Comparison of ENCODE assay signal across 8 cellular contexts in genomic region chr12:51752490-51752889, GRCh38.
DNase-seq lines count a peak whose midpoint lies in the region; ATAC-seq and TF ChIP-seq lines count a peak whose summit lies in the region.

No MANE protein-coding gene starts in this region.

- no peak overlapping the region; a peak in 1 of 4 replicates for H4K8ac ChIP-seq in IMR-90 (ENCODE audit: low read depth in 2 of 2, low read length in 2 of 2)

- TF ChIP-seq POLR2A in IMR-90 (IDR thresholded peaks at IDR 0.05; ENCODE audit: low read depth, low read length) (no peak), thyroid gland (IDR thresholded peaks at IDR 0.05) (peak in 1 of 2 donors; percentile 69)

- no peak overlapping the region for H2AFZ ChIP-seq in IMR-90 (replicated peaks; ENCODE audit: low read length, poor library complexity)

- H3K36me3 ChIP-seq in IMR-90 (ENCODE audit: control insufficient read depth, insufficient read depth, low read length), result 0 out of 2 replicates have a peak, but pooled peaks cover 2% of the 10 kb centered on the region
- H3K36me3 ChIP-seq in thyroid gland, result no peaks in the 10 kb centered on the region

- H3K56ac ChIP-seq in IMR-90 (ENCODE audit: extremely low read depth, insufficient read depth, low read length), result no peak overlapping the region

- CTCF ChIA-PET in IMR-90 (lab: Yijun Ruan, JAX), result no interaction called here

- no peaks in the 10 kb centered on the region; a peak in 1 of 4 replicates for H3K79me1 ChIP-seq in IMR-90 (ENCODE audit: low read depth in 1 of 2, low read length in 2 of 2)

- no peak overlapping the region for H2BK15ac ChIP-seq in IMR-90 (ENCODE audit: low read depth, low read length)

- H2AK9ac ChIP-seq in IMR-90 (replicated peaks; ENCODE audit: low read depth, low read length, poor library complexity), result no peak overlapping the region

- in situ Hi-C loops in IMR-90 (cut with MboI; ENCODE audit: low sequenced_read_pairs), result no loop called here

- H3K27me3 ChIP-seq in IMR-90 (ENCODE audit: control insufficient read depth, insufficient read depth, low read length), result no peaks in the 10 kb centered on the region
- H3K27me3 ChIP-seq in thyroid gland, result no peaks in the 10 kb centered on the region

- H3K18ac ChIP-seq in IMR-90 (ENCODE audit: low read depth, low read length), result no peak overlapping the region; the same call in 1 of the 2 replicates

- peak overlapping the region; percentile 41; the same call in 1 of the 2 replicates for H3K23ac ChIP-seq in IMR-90 (ENCODE audit: low read depth, low read length)

- no peaks in the 10 kb centered on the region for H4K20me1 ChIP-seq in IMR-90 (ENCODE audit: insufficient read depth, low read length)

- no peak overlapping the region for H3K9ac ChIP-seq in IMR-90 (ENCODE audit: low read depth, low read length)

- no peak overlapping the region for H4K5ac ChIP-seq in IMR-90 (ENCODE audit: low read depth, low read length)

- H2AK5ac ChIP-seq in IMR-90 (ENCODE audit: low read depth, low read length), result no peak overlapping the region

- intact Hi-C loops in IMR-90 (cut with micrococcal nuclease) (no loop called here), thyroid gland (cut with DNase I) (no loop called here)

- H3K4me3 ChIP-seq in IMR-90 (ENCODE audit: insufficient read depth, low read depth, low read length) (no peak overlapping the region), thyroid gland (replicated peaks in 1 of 3) (no peak overlapping the region)

- H2BK20ac ChIP-seq in IMR-90 (ENCODE audit: low read depth, low read length), result no peak overlapping the region

- H3K4me1 ChIP-seq in IMR-90 (ENCODE audit: control insufficient read depth, insufficient read depth, low read length), result no peaks in the 10 kb centered on the region
- H3K4me1 ChIP-seq in thyroid gland, result peaks cover 3 to 13% of the 10 kb centered on the region in 2 donors

- no TSS peak for BruUV-seq in IMR-90 (replicated peaks; lab: Mats Ljungman, UMichigan)

- H4K91ac ChIP-seq in IMR-90 (ENCODE audit: insufficient read depth, low read depth, low read length), result no peak overlapping the region

- DNase-seq in IMR-90, result peak; percentile 94
- DNase-seq in cerebellum (ENCODE audit: low spot score), result peak; percentile 83
- DNase-seq in kidney glomerular epithelial cell (lab: John Stamatoyannopoulos, UW), result peak; percentile 89
- peak; percentile 89 to 91 for DNase-seq in thyroid gland
- DNase-seq in T-helper 2 cell, result no peak
- DNase-seq in activated CD4-positive, CD25-positive, alpha-beta regulatory T cell treated with anti-CD3 and anti-CD28 coated beads, Interleukin-2, amount 50 U/mL, for 72 hours, result no peak
- no peak for DNase-seq in DMS79 treated with DMSO at 0.1 percent for 48 hours (lab: John Stamatoyannopoulos, UW)

- dilution Hi-C loops in IMR-90 (cut with HindIII; ENCODE audit: low sequenced_read_pairs, unreplicated experiment), result no loop called here

- no peak overlapping the region for H3K14ac ChIP-seq in IMR-90 (replicated peaks; ENCODE audit: low read depth, low read length)

- TF ChIP-seq RAD21 in IMR-90 (IDR thresholded peaks at IDR 0.05; ENCODE audit: low read length), result no peak

- H3K9me3 ChIP-seq in IMR-90 (ENCODE audit: control insufficient read depth, insufficient read depth, low read length) (no peaks in the 10 kb centered on the region), thyroid gland (no peaks in the 10 kb centered on the region)

- no CpG with 5 or more reads among the region's 1 CpG for WGBS in IMR-90 (ENCODE audit: extremely low coverage in 2 of 2, insufficient read length in 1 of 2), 2 experiments
- 4 to 10% methylated on average over 1 of the region's 1 CpG for WGBS in thyroid gland, 2 donors

- H3K4ac ChIP-seq in IMR-90 (ENCODE audit: low read depth, low read length), result no peak overlapping the region

- no peak overlapping the region for H3K4me2 ChIP-seq in IMR-90 (ENCODE audit: low read depth, low read length)

- peak overlapping the region; percentile 64 for H2BK5ac ChIP-seq in IMR-90 (ENCODE audit: low read depth, low read length, poor library complexity, severe bottlenecking)

- ATAC-seq in IMR-90 (ENCODE audit: low read depth), result peak; percentile 100
- no peak for ATAC-seq in HG02885 (IDR thresholded peaks at IDR 0.05; ENCODE audit: poor library complexity, unreplicated experiment)

- POLR2A ChIA-PET in IMR-90 (lab: Charles Lee; ENCODE audit: unreplicated experiment), result no interaction called here

- no peak overlapping the region for H2BK120ac ChIP-seq in IMR-90 (ENCODE audit: low read depth, low read length)

- TF ChIP-seq CTCF in IMR-90 (conservative IDR thresholded peaks at IDR 0.05; ENCODE audit: low read depth, low read length), result no peak
- no peak for TF ChIP-seq CTCF in thyroid gland (IDR thresholded peaks at IDR 0.05)

- H3K9me1 ChIP-seq in IMR-90 (ENCODE audit: insufficient read depth, low read length), result no peaks in the 10 kb centered on the region

- H3K27ac ChIP-seq in IMR-90 (ENCODE audit: insufficient read depth, low read length) (no peak overlapping the region), thyroid gland (peak overlapping the region; percentile 47 to 70 (median 60))

TF ChIP-seq in IMR-90, 13 proteins besides CTCF, POLR2A, EP300 and RAD21:
- TF ChIP-seq FOS (IDR thresholded peaks at IDR 0.05; ENCODE audit: low read depth, low read length), result no peak
- no peak for TF ChIP-seq SMC3 (IDR thresholded peaks at IDR 0.05; ENCODE audit: low read depth, low read length)
- TF ChIP-seq USF2 (IDR thresholded peaks at IDR 0.05; ENCODE audit: low read depth, low read length), result peak; percentile 69; the same call in 1 of the 2 replicates
- TF ChIP-seq RCOR1 (IDR thresholded peaks at IDR 0.05; ENCODE audit: insufficient replicate concordance, low read length), result no peak
- TF ChIP-seq CEBPB (IDR thresholded peaks at IDR 0.05; ENCODE audit: low read depth, low read length), result peak; percentile 26; the same call in 1 of the 2 replicates

Comparison
In these comparisons a context has a peak if more than half of its experiments do, and no peak if none do; other contexts are left out.
1. DNase-seq: peak in IMR-90 (single experiment), cerebellum (single experiment), kidney glomerular epithelial cell (single experiment) and thyroid gland (2 of 2); none in T-helper 2 cell (0 of 5), activated CD4-positive, CD25-positive, alpha-beta regulatory T cell treated with anti-CD3 and anti-CD28 coated beads, Interleukin-2, amount 50 U/mL, for 72 hours (single experiment) and DMS79 treated with DMSO at 0.1 percent for 48 hours (single experiment).